10 cellular contexts compared by ENCODE assay signal in genomic region chr1:1068077-1068373, GRCh38. TPM values are rescaled to one million over a fixed set of nuclear protein-coding genes. Genes with fewer than 3 reads are reported as not detected.
DNase-seq lines count a peak whose midpoint lies in the region; TF ChIP-seq lines count a peak whose summit lies in the region.
"Had no signal": no experiment of that assay in that cellular context is flagged by ENCODE, and none has a peak within 500 bp of the region (broad histone marks: within the 10 kb centered on the region; RNA-seq: fewer than 3 reads in every experiment).

No MANE protein-coding gene starts in this region.

- BruUV-seq in PC-9 (replicated peaks; lab: Mats Ljungman, UMichigan) = no TSS peak

- no peaks in the 10 kb centered on the region for H3K36me3 ChIP-seq in PC-9 (ENCODE audit: low read depth)
- H3K36me3 ChIP-seq: SJSA1 had no signal

- intact Hi-C loops in activated CD4-positive, alpha-beta T cell treated with anti-CD3 and anti-CD28 coated beads, Interleukin-2, amount 10 ng/mL, durations not matched to agents 24 days and 14 days (cut with micrococcal nuclease) = no loop called here
- intact Hi-C loops in PC-9 (cut with micrococcal nuclease; ENCODE audit: unreplicated experiment) = no loop called here
- intact Hi-C loops in cardiac septum (cut with DNase I) = loop anchor here (10.0 kb wide), 1 partner anchor 53 kb away; the partner anchor contains the start of gene ISG15

- no peaks in the 10 kb centered on the region for H3K9me3 ChIP-seq in PC-9 (ENCODE audit: insufficient read depth, low read depth)
- H3K9me3 ChIP-seq: SJSA1 had no signal

- H3K9me2 ChIP-seq in PC-9 (ENCODE audit: insufficient read depth) = no peaks in the 10 kb centered on the region

- TF ChIP-seq CTCF in PC-9 (conservative IDR thresholded peaks at IDR 0.05) (no peak), epithelial cell of proximal tubule (conservative IDR thresholded peaks at IDR 0.05; ENCODE audit: low read depth, low read length) (no peak), progenitor cell of endocrine pancreas (IDR thresholded peaks at IDR 0.05; ENCODE audit: unreplicated experiment) (no peak)

- H3K4me1 ChIP-seq in PC-9 (replicated peaks; ENCODE audit: insufficient read depth) = peaks cover 51% of the 10 kb centered on the region

- DNase-seq in activated CD4-positive, alpha-beta T cell treated with anti-CD3 and anti-CD28 coated beads, Interleukin-2, amount 10 ng/mL, durations not matched to agents 24 days and 14 days = no peak
- DNase-seq in activated CD4-positive, alpha-beta T cell treated with anti-CD3 and anti-CD28 coated beads for 4 hours = no peak
- peak in 1 of 2 experiments; percentile 58 for DNase-seq in PC-9
- no peak for DNase-seq in epithelial cell of proximal tubule (ENCODE audit: low read depth)
- DNase-seq in progenitor cell of endocrine pancreas (ENCODE audit: low spot score, unreplicated experiment) = no peak
- no peak for DNase-seq in DMS 273 treated with DMSO at 0.1 percent for 48 hours (lab: John Stamatoyannopoulos, UW)
- no peak for DNase-seq in cardiac septum (ENCODE audit: low spot score)
- no peak for DNase-seq in substantia nigra (lab: John Stamatoyannopoulos, UW)

- H4K20me1 ChIP-seq in PC-9 (ENCODE audit: insufficient read depth) = no peaks in the 10 kb centered on the region

- no peaks in the 10 kb centered on the region for H3K27me3 Mint-ChIP-seq in activated CD4-positive, alpha-beta T cell treated with anti-CD3 and anti-CD28 coated beads, Interleukin-2, amount 10 ng/mL, durations not matched to agents 24 days and 14 days
- H3K27me3 Mint-ChIP-seq in progenitor cell of endocrine pancreas = peaks cover 14% of the 10 kb centered on the region

- peak overlapping the region; percentile 100 for H3K4me2 ChIP-seq in PC-9

- peaks cover 30% of the 10 kb centered on the region for H3K79me2 ChIP-seq in PC-9 (ENCODE audit: low read depth)

- H3K27ac ChIP-seq in PC-9 (peak overlapping the region; percentile 84), substantia nigra (ENCODE audit: low read depth, low read length, poor library complexity, severe bottlenecking) (no peak overlapping the region)
- H3K27ac ChIP-seq: SJSA1 had no signal

- no peaks in the 10 kb centered on the region for H3K9me3 Mint-ChIP-seq in activated CD4-positive, alpha-beta T cell treated with anti-CD3 and anti-CD28 coated beads, Interleukin-2, amount 10 ng/mL, durations not matched to agents 24 days and 14 days
- H3K9me3 Mint-ChIP-seq in progenitor cell of endocrine pancreas (ENCODE audit: low read depth) = no peaks in the 10 kb centered on the region

- peak overlapping the region; percentile 72; the same call in 1 of the 2 replicates for H2AFZ ChIP-seq in PC-9

- peaks cover 2% of the 10 kb centered on the region for H3K36me3 Mint-ChIP-seq in activated CD4-positive, alpha-beta T cell treated with anti-CD3 and anti-CD28 coated beads, Interleukin-2, amount 10 ng/mL, durations not matched to agents 24 days and 14 days (ENCODE audit: low read depth)
- H3K36me3 Mint-ChIP-seq in progenitor cell of endocrine pancreas (ENCODE audit: insufficient read depth) = no peaks in the 10 kb centered on the region

- peak overlapping the region; percentile 41 for H3K27ac Mint-ChIP-seq in activated CD4-positive, alpha-beta T cell treated with anti-CD3 and anti-CD28 coated beads, Interleukin-2, amount 10 ng/mL, durations not matched to agents 24 days and 14 days
- H3K27ac Mint-ChIP-seq in progenitor cell of endocrine pancreas = peak overlapping the region; percentile 16

- peak overlapping the region; percentile 95 for H3K4me3 ChIP-seq in PC-9
- H3K4me3 ChIP-seq in epithelial cell of proximal tubule (ENCODE audit: low read depth, low read length) = peak overlapping the region; percentile 70
- H3K4me3 ChIP-seq: lung, SJSA1 had no signal

- POLR2A ChIA-PET in PC-9 (lab: Charles Lee; ENCODE audit: unreplicated experiment) = interaction anchor here (1.1 kb wide), 1 partner anchor 95 kb away, joined by 4 read pairs; no protein-coding TSS in a partner anchor

- peaks cover 7% of the 10 kb centered on the region for H3K4me1 Mint-ChIP-seq in activated CD4-positive, alpha-beta T cell treated with anti-CD3 and anti-CD28 coated beads, Interleukin-2, amount 10 ng/mL, durations not matched to agents 24 days and 14 days
- H3K4me1 Mint-ChIP-seq in progenitor cell of endocrine pancreas (ENCODE audit: low read depth) = peaks cover 1% of the 10 kb centered on the region

- no peaks in the 10 kb centered on the region for H3K27me3 ChIP-seq in PC-9 (ENCODE audit: insufficient read depth, low read depth)

- H3F3A ChIP-seq in PC-9 (ENCODE audit: insufficient read depth, low read depth) = peaks cover 71% of the 10 kb centered on the region

- peak overlapping the region; percentile 83 for H3K4me3 Mint-ChIP-seq in activated CD4-positive, alpha-beta T cell treated with anti-CD3 and anti-CD28 coated beads, Interleukin-2, amount 10 ng/mL, durations not matched to agents 24 days and 14 days
- H3K4me3 Mint-ChIP-seq in progenitor cell of endocrine pancreas (ENCODE audit: low read depth) = peak overlapping the region; percentile 59

- CTCF ChIA-PET in PC-9 (lab: Charles Lee) = no interaction called here

RNA-seq across cellular contexts. Expression of gene RNF223, which starts 6.1 kb away (rescaled TPM):
- total RNA-seq in activated CD4-positive, alpha-beta T cell treated with anti-CD3 and anti-CD28 coated beads, Interleukin-2, amount 10 ng/mL, durations not matched to agents 24 days and 14 days = not detected in 2 replicates
- 3.2 and 3.6 TPM in 2 replicates for total RNA-seq in PC-9 (2021)
- total RNA-seq in epithelial cell of proximal tubule = 0.36 and 1.6 TPM in 2 replicates
- not detected in 2 replicates for total RNA-seq in progenitor cell of endocrine pancreas
- not detected for total RNA-seq in cardiac septum
- total RNA-seq: SJSA1 had no signal

RNA-seq across cellular contexts. Expression of gene C1orf159, which starts 47.9 kb away (rescaled TPM):
- total RNA-seq in activated CD4-positive, alpha-beta T cell treated with anti-CD3 and anti-CD28 coated beads, Interleukin-2, amount 10 ng/mL, durations not matched to agents 24 days and 14 days = 24.5 and 28.0 TPM in 2 replicates
- total RNA-seq in PC-9 (2021) = 26.6 and 31.1 TPM in 2 replicates
- 20.2 and 24.9 TPM in 2 replicates for total RNA-seq in epithelial cell of proximal tubule
- total RNA-seq in progenitor cell of endocrine pancreas = 21.3 and 23.2 TPM in 2 replicates
- total RNA-seq in cardiac septum = 5.4 TPM

RNA-seq across cellular contexts. Expression of gene AGRN, which starts 48.1 kb away (rescaled TPM):
- 29.6 and 35.8 TPM in 2 replicates for total RNA-seq in activated CD4-positive, alpha-beta T cell treated with anti-CD3 and anti-CD28 coated beads, Interleukin-2, amount 10 ng/mL, durations not matched to agents 24 days and 14 days
- total RNA-seq in PC-9 (2021) (278 and 381 TPM in 2 replicates), epithelial cell of proximal tubule (261 and 462 TPM in 2 replicates), progenitor cell of endocrine pancreas (330 and 335 TPM in 2 replicates), cardiac septum (27.0 TPM)

RNA-seq across cellular contexts. Expression of gene ISG15, which starts 54.7 kb away (rescaled TPM):
- 43.3 and 45.5 TPM in 2 replicates for total RNA-seq in activated CD4-positive, alpha-beta T cell treated with anti-CD3 and anti-CD28 coated beads, Interleukin-2, amount 10 ng/mL, durations not matched to agents 24 days and 14 days
- total RNA-seq in PC-9 (2021) (20.9 and 37.7 TPM in 2 replicates), epithelial cell of proximal tubule (66.0 and 75.6 TPM in 2 replicates), progenitor cell of endocrine pancreas (13.6 and 14.3 TPM in 2 replicates), cardiac septum (18.2 TPM)
